18 cellular contexts compared by ENCODE assay signal in genomic region chr7:139631520-139632031, GRCh38.
A peak's percentile ranks its signal among the peaks of the same experiment; 100 is the strongest.
DNase-seq lines count a peak whose midpoint lies in the region; ATAC-seq and TF ChIP-seq lines count a peak whose summit lies in the region.
"Had no signal": no experiment of that assay in that cellular context is flagged by ENCODE, and none has a peak within 500 bp of the region (broad histone marks: within the 10 kb centered on the region; RNA-seq: fewer than 3 reads in every experiment).

No MANE protein-coding gene starts in this region.

- H3K27ac ChIP-seq in thymus (ENCODE audit: low read depth) (peak overlapping the region; percentile 44), gastroesophageal sphincter (no peak overlapping the region)
- H3K27ac ChIP-seq: BLaER1, HL-60 had no signal

- H3K27ac Mint-ChIP-seq in activated naive CD8-positive, alpha-beta T cell: peak overlapping the region; percentile 28
- no peak overlapping the region for H3K27ac Mint-ChIP-seq in activated naive CD8-positive, alpha-beta T cell treated with anti-CD3 and anti-CD28 coated beads for 36 hours
- H3K27ac Mint-ChIP-seq in activated T-helper 17 cell treated with anti-CD3 and anti-CD28 coated beads, Interleukin-2, amount 50 U/mL, for 72 hours: peak overlapping the region; percentile 56
- H3K27ac Mint-ChIP-seq in natural killer cell: peak overlapping the region; percentile 45 to 49
- H3K27ac Mint-ChIP-seq: HFFc6 had no signal

- H3K27me3 Mint-ChIP-seq in activated naive CD8-positive, alpha-beta T cell: no peaks in the 10 kb centered on the region
- no peaks in the 10 kb centered on the region for H3K27me3 Mint-ChIP-seq in activated naive CD8-positive, alpha-beta T cell treated with anti-CD3 and anti-CD28 coated beads for 36 hours
- H3K27me3 Mint-ChIP-seq in activated T-helper 17 cell treated with anti-CD3 and anti-CD28 coated beads, Interleukin-2, amount 50 U/mL, for 72 hours: no peaks in the 10 kb centered on the region
- no peaks in the 10 kb centered on the region for H3K27me3 Mint-ChIP-seq in natural killer cell (ENCODE audit: low read depth in 2 of 2)
- H3K27me3 Mint-ChIP-seq: CD4-positive, CD25-positive, alpha-beta regulatory T cell had no signal

- H3K9me3 ChIP-seq in thymus (ENCODE audit: control insufficient read depth) (no peaks in the 10 kb centered on the region), gastroesophageal sphincter (no peaks in the 10 kb centered on the region)

- H3K4me3 ChIP-seq in thymus (ENCODE audit: low read length): no peak overlapping the region
- no peak overlapping the region for H3K4me3 ChIP-seq in gastroesophageal sphincter
- H3K4me3 ChIP-seq: BLaER1 had no signal

- ATAC-seq in activated T-helper 17 cell treated with anti-CD3 and anti-CD28 coated beads, Interleukin-2, amount 50 U/mL, for 72 hours (replicated peaks): no peak
- ATAC-seq in natural killer cell: no peak
- ATAC-seq in gastroesophageal sphincter: no peak

- TF ChIP-seq CTCF in natural killer cell (IDR thresholded peaks at IDR 0.05): no peak
- no peak for TF ChIP-seq CTCF in gastroesophageal sphincter (IDR thresholded peaks at IDR 0.05)

- peaks cover 31% of the 10 kb centered on the region for H3K4me1 ChIP-seq in thymus (ENCODE audit: control insufficient read depth, insufficient read depth, low read length)
- no peaks in the 10 kb centered on the region for H3K4me1 ChIP-seq in gastroesophageal sphincter

- peaks cover 21% of the 10 kb centered on the region for H3K36me3 ChIP-seq in thymus (ENCODE audit: control insufficient read depth, insufficient read depth)
- peaks cover 0 to 60% of the 10 kb centered on the region in 2 donors for H3K36me3 ChIP-seq in gastroesophageal sphincter

- intact Hi-C loops in natural killer cell (cut with micrococcal nuclease): no loop called here

- no peak for DNase-seq in activated naive CD8-positive, alpha-beta T cell treated with anti-CD3 and anti-CD28 coated beads for 36 hours
- no peak for DNase-seq in natural killer cell
- no peak for DNase-seq in NAMALWA (ENCODE audit: low spot score)
- DNase-seq in central memory CD4-positive, alpha-beta T cell: no peak
- DNase-seq: 8988T; AML-193; CD4-positive, CD25-positive, alpha-beta regulatory T cell; DMS153; DMS79 treated with DMSO at 0.1 percent for 48 hours; GDM1; HCEC 1CT; HFFc6 had no signal

- no peak for TF ChIP-seq POLR2A in gastroesophageal sphincter (IDR thresholded peaks at IDR 0.05)

- peaks cover 77% of the 10 kb centered on the region for H3K4me1 Mint-ChIP-seq in activated naive CD8-positive, alpha-beta T cell (ENCODE audit: low read depth)
- peaks cover 61% of the 10 kb centered on the region for H3K4me1 Mint-ChIP-seq in activated naive CD8-positive, alpha-beta T cell treated with anti-CD3 and anti-CD28 coated beads for 36 hours
- H3K4me1 Mint-ChIP-seq in activated T-helper 17 cell treated with anti-CD3 and anti-CD28 coated beads, Interleukin-2, amount 50 U/mL, for 72 hours: peaks cover 45% of the 10 kb centered on the region
- peaks cover 50 to 55% of the 10 kb centered on the region in 2 donors for H3K4me1 Mint-ChIP-seq in natural killer cell

- H3K27me3 ChIP-seq in thymus (ENCODE audit: control insufficient read depth, insufficient read depth): no peaks in the 10 kb centered on the region
- no peaks in the 10 kb centered on the region for H3K27me3 ChIP-seq in gastroesophageal sphincter
- H3K27me3 ChIP-seq: BLaER1 had no signal

- no peak overlapping the region for H3K4me3 Mint-ChIP-seq in activated naive CD8-positive, alpha-beta T cell
- H3K4me3 Mint-ChIP-seq in activated naive CD8-positive, alpha-beta T cell treated with anti-CD3 and anti-CD28 coated beads for 36 hours: no peak overlapping the region
- H3K4me3 Mint-ChIP-seq in activated T-helper 17 cell treated with anti-CD3 and anti-CD28 coated beads, Interleukin-2, amount 50 U/mL, for 72 hours: no peak overlapping the region
- no peak overlapping the region for H3K4me3 Mint-ChIP-seq in natural killer cell
- H3K4me3 Mint-ChIP-seq: CD4-positive, CD25-positive, alpha-beta regulatory T cell; HFFc6 had no signal

- TF ChIP-seq EP300 in gastroesophageal sphincter (IDR thresholded peaks at IDR 0.05): no peak

- H3K36me3 Mint-ChIP-seq in activated naive CD8-positive, alpha-beta T cell: peaks cover 16% of the 10 kb centered on the region
- peaks cover 47% of the 10 kb centered on the region for H3K36me3 Mint-ChIP-seq in activated naive CD8-positive, alpha-beta T cell treated with anti-CD3 and anti-CD28 coated beads for 36 hours
- H3K36me3 Mint-ChIP-seq in activated T-helper 17 cell treated with anti-CD3 and anti-CD28 coated beads, Interleukin-2, amount 50 U/mL, for 72 hours (ENCODE audit: low read depth): peaks cover 53% of the 10 kb centered on the region
- H3K36me3 Mint-ChIP-seq in natural killer cell: peaks cover 8% of the 10 kb centered on the region

- over 99% methylated on average over 5 of the region's 5 CpGs for WGBS in thymus
- 84 to 97% methylated on average over 4 to 5 of the region's 5 CpGs for WGBS in gastroesophageal sphincter (ENCODE audit: low coverage in 1 of 2), 2 donors

- no peaks in the 10 kb centered on the region for H3K9me3 Mint-ChIP-seq in activated naive CD8-positive, alpha-beta T cell (ENCODE audit: low read depth)
- H3K9me3 Mint-ChIP-seq in activated naive CD8-positive, alpha-beta T cell treated with anti-CD3 and anti-CD28 coated beads for 36 hours: peaks cover 2% of the 10 kb centered on the region
- no peaks in the 10 kb centered on the region for H3K9me3 Mint-ChIP-seq in activated T-helper 17 cell treated with anti-CD3 and anti-CD28 coated beads, Interleukin-2, amount 50 U/mL, for 72 hours
- no peaks in the 10 kb centered on the region for H3K9me3 Mint-ChIP-seq in natural killer cell
- H3K9me3 Mint-ChIP-seq: CD4-positive, CD25-positive, alpha-beta regulatory T cell; HFFc6 had no signal
